Comparison of ENCODE assay signal across 11 cellular contexts in genomic region chr2:59584958-59585357, GRCh38.
DNase-seq lines count a peak whose midpoint lies in the region; ATAC-seq, FAIRE-seq and TF ChIP-seq lines count a peak whose summit lies in the region.
"Had no signal": no experiment of that assay in that cellular context is flagged by ENCODE, and none has a peak within 500 bp of the region (broad histone marks: within the 10 kb centered on the region; RNA-seq: fewer than 3 reads in every experiment).

No MANE protein-coding gene starts in this region.

- no peak overlapping the region for H2BK15ac ChIP-seq in neuronal stem cell (ENCODE audit: low read length)

- H3K4me2 ChIP-seq in neuronal stem cell (ENCODE audit: insufficient read depth, low read length, poor library complexity, severe bottlenecking) = no peak overlapping the region

- no peak overlapping the region for H2AFZ ChIP-seq in neuronal stem cell (ENCODE audit: low read length)

- no peak for ATAC-seq in HG02981 (IDR thresholded peaks at IDR 0.05; ENCODE audit: unreplicated experiment)

- TF ChIP-seq CTCF in GM12873 (IDR thresholded peaks at IDR 0.05; ENCODE audit: insufficient read depth, low read depth, low read length, missing control alignments) (peak; percentile 53), ovary (IDR thresholded peaks at IDR 0.05) (no peak)

- H3K18ac ChIP-seq in neuronal stem cell (ENCODE audit: low read length) = no peak overlapping the region

- H3K4ac ChIP-seq in neuronal stem cell (ENCODE audit: low read length) = no peak overlapping the region

- no peak overlapping the region for H3K14ac ChIP-seq in neuronal stem cell (ENCODE audit: low read length)

- no peak for FAIRE-seq in HTR-8/SVneo (lab: Jason Lieb, UNC)
- FAIRE-seq: G401.6 had no signal

- no peaks in the 10 kb centered on the region for H3K27me3 ChIP-seq in neuronal stem cell (ENCODE audit: control insufficient read depth in 3 of 3, insufficient read depth in 3 of 3, low read depth in 1 of 3, low read length in 3 of 3)
- no peaks in the 10 kb centered on the region for H3K27me3 ChIP-seq in ovary
- H3K27me3 ChIP-seq: esophagus squamous epithelium had no signal

- no peak overlapping the region for H2BK5ac ChIP-seq in neuronal stem cell (ENCODE audit: low read length)

- H3K27ac ChIP-seq in neuronal stem cell (replicated peaks; ENCODE audit: low read length) = no peak overlapping the region
- no peak overlapping the region for H3K27ac ChIP-seq in ovary
- H3K27ac ChIP-seq: esophagus squamous epithelium had no signal

- no peak overlapping the region for H4K8ac ChIP-seq in neuronal stem cell (ENCODE audit: low read depth, low read length)

- peak; percentile 36 for DNase-seq in COR-L47 (lab: John Stamatoyannopoulos, UW)
- peak; percentile 50 for DNase-seq in NCI-H2171 treated with DMSO at 0.1 percent for 48 hours (lab: John Stamatoyannopoulos, UW)
- peak; percentile 1 to 21 for DNase-seq in erythroblast (lab: John Stamatoyannopoulos, UW)
- DNase-seq in neuronal stem cell (ENCODE audit: low spot score) = no peak
- no peak for DNase-seq in ovary
- no peak for DNase-seq in HTR-8/SVneo (ENCODE audit: insufficient read length, low spot score)
- DNase-seq: esophagus squamous epithelium; stimulated activated CD4-positive, alpha-beta T cell treated with anti-CD3 and anti-CD28 coated beads, Interleukin-4, amount 100 ng/mL, for 24 hours had no signal

- no peak overlapping the region for H4K91ac ChIP-seq in neuronal stem cell (ENCODE audit: low read depth, low read length, poor library complexity)

- H3K9me3 ChIP-seq in neuronal stem cell (replicated peaks in 1 of 2; ENCODE audit: control insufficient read depth in 2 of 2, insufficient read depth in 1 of 2, low read depth in 1 of 2, low read length in 2 of 2) (no peaks in the 10 kb centered on the region), ovary (no peaks in the 10 kb centered on the region)
- H3K9me3 ChIP-seq: esophagus squamous epithelium had no signal

- H2BK12ac ChIP-seq in neuronal stem cell (ENCODE audit: low read length) = no peak overlapping the region

- no peaks in the 10 kb centered on the region for H3K36me3 ChIP-seq in neuronal stem cell (replicated peaks in 1 of 2; ENCODE audit: control insufficient read depth in 2 of 2, insufficient read depth in 2 of 2, low read length in 2 of 2)
- no peaks in the 10 kb centered on the region for H3K36me3 ChIP-seq in ovary
- H3K36me3 ChIP-seq: esophagus squamous epithelium had no signal

- no peak overlapping the region for H3K4me3 ChIP-seq in neuronal stem cell (ENCODE audit: low read length in 2 of 2)
- H3K4me3 ChIP-seq in ovary = no peak overlapping the region
- H3K4me3 ChIP-seq: esophagus squamous epithelium had no signal

- TF ChIP-seq POLR2A in erythroblast (IDR thresholded peaks at IDR 0.05; ENCODE audit: low read length) (no peak), ovary (IDR thresholded peaks at IDR 0.05) (no peak)

- H2AK5ac ChIP-seq in neuronal stem cell (ENCODE audit: low read depth, low read length) = no peak overlapping the region

- no CpG with 5 or more reads among the region's 1 CpG for WGBS in neuronal stem cell (ENCODE audit: extremely low coverage in 2 of 2, insufficient read length in 2 of 2, insufficient replicate concordance in 1 of 2), 2 donors
- 94 to 100% (median 97%) methylated on average over 1 of the region's 1 CpG for WGBS in ovary, 3 donors

- H3K9ac ChIP-seq in neuronal stem cell (ENCODE audit: low read depth, low read length, poor library complexity) = no peak overlapping the region

- no peak for TF ChIP-seq EP300 in ovary (IDR thresholded peaks at IDR 0.05)

- no peak overlapping the region for H3K23ac ChIP-seq in neuronal stem cell (ENCODE audit: low read depth, low read length, poor library complexity)

- H3K4me1 ChIP-seq in neuronal stem cell (ENCODE audit: control insufficient read depth in 2 of 2, insufficient read depth in 1 of 2, low read depth in 1 of 2, low read length in 2 of 2) (peaks cover 0 to 4% of the 10 kb centered on the region in 2 donors), ovary (ENCODE audit: insufficient read depth) (no peaks in the 10 kb centered on the region)
- H3K4me1 ChIP-seq: esophagus squamous epithelium had no signal

- no peaks in the 10 kb centered on the region for H3K79me1 ChIP-seq in neuronal stem cell (ENCODE audit: low read depth, low read length)

- intact Hi-C loops in ovary (cut with DNase I) = no loop called here

- no peak overlapping the region for H2BK120ac ChIP-seq in neuronal stem cell (ENCODE audit: low read depth, low read length)

Comparison
In these comparisons a context has a peak if more than half of its experiments do, and no peak if none do; other contexts are left out.
1. DNase-seq: peak in COR-L47 (single experiment), NCI-H2171 treated with DMSO at 0.1 percent for 48 hours (single experiment) and erythroblast (2 of 2); none in neuronal stem cell (single experiment), ovary (0 of 5) and HTR-8/SVneo (single experiment).